24 cellular contexts compared by ENCODE assay signal in genomic region chr7:139965942-139966628, GRCh38.
DNase-seq lines count a peak whose midpoint lies in the region; ATAC-seq, FAIRE-seq and TF ChIP-seq lines count a peak whose summit lies in the region.
"Had no signal": no experiment of that assay in that cellular context is flagged by ENCODE, and none has a peak within 500 bp of the region (broad histone marks: within the 10 kb centered on the region; RNA-seq: fewer than 3 reads in every experiment).

No MANE protein-coding gene starts in this region.

- FAIRE-seq in HepG2 (lab: Jason Lieb, UNC) (no peak), K562 (lab: Jason Lieb, UNC) (no peak), H1 (lab: Jason Lieb, UNC) (no peak)
- FAIRE-seq: A549, D721Med, G401.6, GM12891, GM19239 had no signal

- TF ChIP-seq EP300 in SK-N-SH (IDR thresholded peaks at IDR 0.05; ENCODE audit: borderline replicate concordance in 1 of 2, low read depth in 1 of 2, low read length in 1 of 2) (no peak), HepG2 (IDR thresholded peaks at IDR 0.05; ENCODE audit: low read depth in 2 of 2, low read length in 2 of 2) (no peak), HepG2 (CRISPR knock-in tag; IDR thresholded peaks at IDR 0.05; ENCODE audit: borderline replicate concordance) (no peak), K562 (IDR thresholded peaks at IDR 0.05; ENCODE audit: low read length) (no peak), H1 (IDR thresholded peaks at IDR 0.05; ENCODE audit: borderline replicate concordance in 1 of 2, low read depth in 2 of 2, low read length in 2 of 2) (no peak)

- no peak overlapping the region for H2AFZ ChIP-seq in SK-N-SH (ENCODE audit: low read depth)
- no peak overlapping the region for H2AFZ ChIP-seq in HepG2 (ENCODE audit: low read length)
- H2AFZ ChIP-seq in K562 (ENCODE audit: low read depth, low read length) = no peak overlapping the region
- no peak overlapping the region for H2AFZ ChIP-seq in H1 (ENCODE audit: low read length)

- H2BK20ac ChIP-seq in H1 (ENCODE audit: low read length) = no peak overlapping the region

- no peaks in the 10 kb centered on the region for H3K4me1 Mint-ChIP-seq in endodermal cell
- H3K4me1 Mint-ChIP-seq: B cell had no signal

- no peak overlapping the region for H2BK120ac ChIP-seq in H1 (replicated peaks; ENCODE audit: low read depth, low read length)

- H3K36me3 Mint-ChIP-seq in endodermal cell (ENCODE audit: low read depth) = no peaks in the 10 kb centered on the region
- H3K36me3 Mint-ChIP-seq: CD8-positive, alpha-beta T cell had no signal

- peaks cover 2% of the 10 kb centered on the region for H3K27me3 Mint-ChIP-seq in endodermal cell (ENCODE audit: insufficient read depth)
- H3K27me3 Mint-ChIP-seq: CD4-positive, alpha-beta T cell had no signal

- H3K27ac ChIP-seq in SK-N-SH (ENCODE audit: low read depth in 2 of 2, low read length in 1 of 2) (no peak overlapping the region), HepG2 (ENCODE audit: extremely low read length, insufficient read depth, low read length) (no peak overlapping the region), right lobe of liver (no peak overlapping the region), K562 (ENCODE audit: extremely low read depth, low read depth, low read length) (no peak overlapping the region), H1 (ENCODE audit: low read depth, low read length) (no peak overlapping the region), endodermal cell (ENCODE audit: low read depth, low read length) (no peak overlapping the region)
- H3K27ac ChIP-seq: 22Rv1; A549; BLaER1 treated with 17β-estradiol and CSF1 and Interleukin-3, amounts not matched to agents 10 nM and 100 nM; C4-2B had no signal

- no peak overlapping the region for H2BK15ac ChIP-seq in H1 (ENCODE audit: low read length)

- peak; percentile 40; the same call in 2 of the 3 replicates for ATAC-seq in SK-N-SH treated with all-trans-retinoic acid at 6 μM for 48 hours
- no peak for ATAC-seq in HepG2
- no peak for ATAC-seq in right lobe of liver
- ATAC-seq in K562 = no peak
- no peak for ATAC-seq in HG02610 (IDR thresholded peaks at IDR 0.05; ENCODE audit: unreplicated experiment)
- ATAC-seq: A549; CD8-positive, alpha-beta T cell had no signal

- TF ChIP-seq CTCF in SK-N-SH (IDR thresholded peaks at IDR 0.05) = no peak
- TF ChIP-seq CTCF in HepG2 (CRISPR knock-in tag; IDR thresholded peaks at IDR 0.05) = no peak
- no peak for TF ChIP-seq CTCF in right lobe of liver (IDR thresholded peaks at IDR 0.05)
- TF ChIP-seq CTCF in K562 (IDR thresholded peaks at IDR 0.05 in 2 of 3, conservative IDR thresholded peaks at IDR 0.05 in 1 of 3; ENCODE audit: insufficient read depth in 2 of 3, low read depth in 1 of 3, low read length in 3 of 3) = no peak
- no peak for TF ChIP-seq CTCF in H1 (IDR thresholded peaks at IDR 0.05; ENCODE audit: control extremely low read depth in 1 of 3, insufficient read depth in 1 of 3, low read depth in 1 of 3, low read length in 3 of 3)
- no peak for TF ChIP-seq CTCF in endodermal cell (conservative IDR thresholded peaks at IDR 0.05)

- H3K56ac ChIP-seq in H1 (replicated peaks; ENCODE audit: insufficient read length, low read depth, low read length) = no peak overlapping the region

- H3K36me3 ChIP-seq in SK-N-SH (replicated peaks in 1 of 2; ENCODE audit: control insufficient read depth in 1 of 2, insufficient read depth in 2 of 2, low read length in 1 of 2) (no peaks in the 10 kb centered on the region), HepG2 (replicated peaks in 1 of 2; ENCODE audit: control insufficient read depth in 1 of 2, insufficient read depth in 2 of 2, low read length in 2 of 2) (no peaks in the 10 kb centered on the region), right lobe of liver (no peaks in the 10 kb centered on the region), K562 (ENCODE audit: control insufficient read depth, insufficient read depth, low read length) (peaks cover 19% of the 10 kb centered on the region; the same call in 2 of the 3 replicates), H1 (ENCODE audit: control insufficient read depth in 2 of 4, insufficient read depth in 4 of 4, low read length in 3 of 4) (no peaks in the 10 kb centered on the region), endodermal cell (ENCODE audit: control insufficient read depth, insufficient read depth, low read length) (no peaks in the 10 kb centered on the region)

- TF ChIP-seq POLR2A in HepG2 (IDR thresholded peaks at IDR 0.05; ENCODE audit: insufficient read depth in 1 of 2, low read depth in 2 of 2, low read length in 2 of 2) = no peak
- no peak for TF ChIP-seq POLR2A in right lobe of liver (IDR thresholded peaks at IDR 0.05)
- no peak for TF ChIP-seq POLR2A in K562 (conservative IDR thresholded peaks at IDR 0.05)
- no peak for TF ChIP-seq POLR2A in H1 (IDR thresholded peaks at IDR 0.05; ENCODE audit: control extremely low read depth in 1 of 2, low read depth in 2 of 2, low read length in 2 of 2)

- no peaks in the 10 kb centered on the region for H3K79me2 ChIP-seq in SK-N-SH (ENCODE audit: insufficient read depth)
- no peaks in the 10 kb centered on the region for H3K79me2 ChIP-seq in HepG2 (ENCODE audit: insufficient read depth, low read length)
- H3K79me2 ChIP-seq in K562 (ENCODE audit: control insufficient read depth, insufficient read depth, low read length) = no peaks in the 10 kb centered on the region
- no peaks in the 10 kb centered on the region for H3K79me2 ChIP-seq in H1 (ENCODE audit: control insufficient read depth in 1 of 2, insufficient read depth in 2 of 2, low read length in 2 of 2)

- WGBS in SK-N-SH (ENCODE audit: low lambda C conversion rate) = 57% methylated on average over 4 of the region's 4 CpGs
- 70% methylated on average over 4 of the region's 4 CpGs for WGBS in HepG2 (ENCODE audit: low lambda C conversion rate)
- WGBS in right lobe of liver (ENCODE audit: insufficient coverage, low coverage, low lambda C conversion rate, missing lambda C conversion rate) = 93% methylated on average over 3 of the region's 4 CpGs
- 91% methylated on average over 4 of the region's 4 CpGs for WGBS in K562 (ENCODE audit: insufficient coverage, low coverage, missing lambda C conversion rate)
- 91% methylated on average over 4 of the region's 4 CpGs; no CpG with 5 or more reads in 1 of the 2 experiments for WGBS in H1 (ENCODE audit: extremely low coverage in 1 of 2, insufficient coverage in 1 of 2, insufficient read length in 1 of 2, insufficient replicate concordance in 2 of 2, low coverage in 1 of 2, low lambda C conversion rate in 2 of 2, missing lambda C conversion rate in 1 of 2), 2 experiments
- WGBS in endodermal cell (ENCODE audit: insufficient coverage in 1 of 2, insufficient read length in 1 of 2), 2 experiments = 94 to 96% methylated on average over 4 of the region's 4 CpGs

- H3K27ac Mint-ChIP-seq in endodermal cell = no peak overlapping the region
- H3K27ac Mint-ChIP-seq: B cell; CD4-positive, alpha-beta T cell; CD8-positive, alpha-beta T cell had no signal

- H3K23ac ChIP-seq in H1 (ENCODE audit: insufficient read length) = no peak overlapping the region

- H3K9ac ChIP-seq in SK-N-SH = no peak overlapping the region
- no peak overlapping the region for H3K9ac ChIP-seq in HepG2 (ENCODE audit: insufficient read depth, low read depth, low read length)
- no peak overlapping the region for H3K9ac ChIP-seq in K562 (ENCODE audit: insufficient read depth in 1 of 2, low read depth in 2 of 2, low read length in 2 of 2)
- H3K9ac ChIP-seq in H1 (replicated peaks in 1 of 4; ENCODE audit: extremely low read depth in 1 of 4, low read depth in 3 of 4, low read length in 3 of 4) = no peak overlapping the region
- H3K9ac ChIP-seq in endodermal cell (ENCODE audit: extremely low read depth, low read length, poor library complexity, severe bottlenecking) = no peak overlapping the region
- H3K9ac ChIP-seq: BLaER1 treated with 17β-estradiol and CSF1 and Interleukin-3, amounts not matched to agents 10 nM and 100 nM had no signal

- H3F3A ChIP-seq in SK-N-SH (replicated peaks; ENCODE audit: insufficient read depth) = no peaks in the 10 kb centered on the region

- H4K91ac ChIP-seq in H1 (replicated peaks; ENCODE audit: insufficient read length, low read length) = no peak overlapping the region

- H3K27me3 ChIP-seq in SK-N-SH (ENCODE audit: insufficient read depth) (peaks cover 25% of the 10 kb centered on the region; the same call in 1 of the 2 replicates), HepG2 (ENCODE audit: control insufficient read depth in 1 of 2, insufficient read depth in 2 of 2, low read length in 2 of 2) (peaks cover 0 to 4% of the 10 kb centered on the region in 2 experiments; a peak in 1 of 5 replicates), right lobe of liver (no peaks in the 10 kb centered on the region), K562 (ENCODE audit: control insufficient read depth in 2 of 2, insufficient read depth in 2 of 2, low read length in 2 of 2) (no peaks in the 10 kb centered on the region), H1 (replicated peaks in 1 of 4; ENCODE audit: control insufficient read depth in 3 of 4, extremely low read depth in 1 of 4, insufficient read depth in 3 of 4, low read length in 3 of 4) (no peaks in the 10 kb centered on the region; a peak in 1 of 7 replicates), endodermal cell (ENCODE audit: control insufficient read depth, insufficient read depth, low read length, poor library complexity, severe bottlenecking) (no peaks in the 10 kb centered on the region)
- H3K27me3 ChIP-seq: BLaER1 treated with 17β-estradiol and CSF1 and Interleukin-3, amounts not matched to agents 10 nM and 100 nM had no signal

- H3K4ac ChIP-seq in H1 (replicated peaks; ENCODE audit: insufficient read length, low read depth, low read length) = no peak overlapping the region

- H3K4me2 ChIP-seq in SK-N-SH (no peak overlapping the region), HepG2 (ENCODE audit: low read depth, low read length) (no peak overlapping the region), K562 (ENCODE audit: insufficient read depth, low read length) (no peak overlapping the region), H1 (ENCODE audit: insufficient read depth in 1 of 2, low read depth in 2 of 2, low read length in 2 of 2) (no peak overlapping the region)
- H3K4me2 ChIP-seq: A549; BLaER1 treated with 17β-estradiol and CSF1 and Interleukin-3, amounts not matched to agents 10 nM and 100 nM had no signal

- no peak overlapping the region for H2AK5ac ChIP-seq in H1 (ENCODE audit: low read depth, low read length)

- no peak overlapping the region for H3K18ac ChIP-seq in H1 (ENCODE audit: extremely low read depth, low read length)

- no peak overlapping the region for H3K4me3 ChIP-seq in SK-N-SH (ENCODE audit: low read depth in 2 of 2, low read length in 1 of 2)
- H3K4me3 ChIP-seq in HepG2 (replicated peaks in 1 of 3; ENCODE audit: insufficient read depth in 1 of 3, low read depth in 2 of 3, low read length in 3 of 3) = no peak overlapping the region
- no peak overlapping the region for H3K4me3 ChIP-seq in right lobe of liver
- no peak overlapping the region for H3K4me3 ChIP-seq in K562
- no peak overlapping the region for H3K4me3 ChIP-seq in H1 (ENCODE audit: extremely low read depth in 1 of 4, insufficient read depth in 2 of 4, low read depth in 3 of 4, low read length in 4 of 4)
- no peak overlapping the region for H3K4me3 ChIP-seq in endodermal cell (ENCODE audit: low read length)
- H3K4me3 ChIP-seq: A549; BLaER1 treated with 17β-estradiol and CSF1 and Interleukin-3, amounts not matched to agents 10 nM and 100 nM had no signal

- in situ Hi-C loops in HepG2 (cut with HindIII; ENCODE audit: extremely low pct_ligation_motif_present, low pct_unique_long_range_greater_than_20kb) (no loop called here), K562 (cut with MboI) (no loop called here)

- no peaks in the 10 kb centered on the region for H4K20me1 ChIP-seq in SK-N-SH (ENCODE audit: insufficient read depth)
- no peaks in the 10 kb centered on the region for H4K20me1 ChIP-seq in HepG2 (ENCODE audit: insufficient read depth, low read length)
- H4K20me1 ChIP-seq in K562 (replicated peaks; ENCODE audit: control insufficient read depth, insufficient read depth, low read length) = no peaks in the 10 kb centered on the region
- H4K20me1 ChIP-seq in H1 (replicated peaks in 1 of 2; ENCODE audit: control insufficient read depth in 1 of 2, insufficient read depth in 2 of 2, low read length in 2 of 2) = no peaks in the 10 kb centered on the region

- no peak overlapping the region for H2BK5ac ChIP-seq in H1 (ENCODE audit: low read depth, low read length)

- no peaks in the 10 kb centered on the region for H3K23me2 ChIP-seq in H1 (ENCODE audit: low read depth, low read length)

- BruUV-seq in HepG2 (replicated peaks; lab: Mats Ljungman, UMichigan) (no TSS peak), K562 (replicated peaks; lab: Mats Ljungman, UMichigan) (no TSS peak)

- POLR2A ChIA-PET in SK-N-SH (lab: Yijun Ruan, JAX) (no interaction called here), HepG2 (lab: Yijun Ruan, JAX) (no interaction called here), K562 (lab: Yijun Ruan, JAX) (interaction anchor here (0.6 to 8.4 kb wide), 6 partner anchors 9 to 27 kb away, joined by 3 to 76 read pairs (median 4); no protein-coding TSS in a partner anchor), H1 (lab: Charles Lee; ENCODE audit: partially characterized antibody) (interaction anchor here (0.6 kb wide), 1 partner anchor 208 kb away, joined by 3 read pairs; no protein-coding TSS in a partner anchor)

- no peaks in the 10 kb centered on the region for H3K9me2 ChIP-seq in SK-N-SH

- H3K79me1 ChIP-seq in H1 (ENCODE audit: low read depth, low read length) = no peaks in the 10 kb centered on the region

- no peaks in the 10 kb centered on the region for H3K9me3 ChIP-seq in SK-N-SH
- H3K9me3 ChIP-seq in HepG2 (ENCODE audit: low read length) = no peaks in the 10 kb centered on the region
- H3K9me3 ChIP-seq in right lobe of liver = no peaks in the 10 kb centered on the region
- H3K9me3 ChIP-seq in K562 (replicated peaks; ENCODE audit: control insufficient read depth, insufficient read depth, low read depth, low read length) = no peaks in the 10 kb centered on the region
- H3K9me3 ChIP-seq in H1 (ENCODE audit: insufficient read depth in 2 of 2, low read depth in 1 of 2, low read length in 1 of 2) = no peaks in the 10 kb centered on the region
- no peaks in the 10 kb centered on the region for H3K9me3 ChIP-seq in endodermal cell (ENCODE audit: control insufficient read depth, low read length)
- H3K9me3 ChIP-seq: A549; BLaER1 treated with 17β-estradiol and CSF1 and Interleukin-3, amounts not matched to agents 10 nM and 100 nM; Caco-2 had no signal

- H4K8ac ChIP-seq in H1 (ENCODE audit: extremely low read depth, insufficient read depth, low read length) = no peak overlapping the region

- H2BK12ac ChIP-seq in H1 (ENCODE audit: low read depth, low read length) = no peak overlapping the region

- H3K9me1 ChIP-seq in K562 (ENCODE audit: control insufficient read depth, insufficient read depth, low read length) = no peaks in the 10 kb centered on the region

- intact Hi-C loops in HepG2 (cut with micrococcal nuclease; ENCODE audit: unreplicated experiment) (no loop called here), right lobe of liver (cut with DNase I) (no loop called here), K562 (cut with micrococcal nuclease) (no loop called here)

- H3K4me3 Mint-ChIP-seq in endodermal cell = no peak overlapping the region
- H3K4me3 Mint-ChIP-seq: B cell; CD4-positive, alpha-beta T cell; CD8-positive, alpha-beta T cell had no signal

- DNase-seq in SK-N-SH (no peak), HepG2 (ENCODE audit: low spot score) (no peak), right lobe of liver (no peak), K562 (ENCODE audit: extremely low read depth in 1 of 4, low spot score in 3 of 4) (no peak), H1 (ENCODE audit: low read depth in 1 of 2, low spot score in 2 of 2) (no peak), endodermal cell (no peak)
- DNase-seq: AML-193; Caco-2; Calu3; CD4-positive, alpha-beta T cell; CD8-positive, alpha-beta T cell; DMS79 treated with DMSO at 0.1 percent for 48 hours; GF-D8 had no signal

- TF ChIP-seq RAD21 in SK-N-SH (IDR thresholded peaks at IDR 0.05; ENCODE audit: low read length) = no peak
- no peak for TF ChIP-seq RAD21 in HepG2 (CRISPR knock-in tag; IDR thresholded peaks at IDR 0.05)
- no peak for TF ChIP-seq RAD21 in K562 (CRISPR knock-in tag; conservative IDR thresholded peaks at IDR 0.05 in 1 of 2, IDR thresholded peaks at IDR 0.05 in 1 of 2)
- TF ChIP-seq RAD21 in H1 (IDR thresholded peaks at IDR 0.05 in 1 of 2, conservative IDR thresholded peaks at IDR 0.05 in 1 of 2; ENCODE audit: low read depth in 2 of 2, low read length in 2 of 2) = no peak

- H3K4me1 ChIP-seq in SK-N-SH (ENCODE audit: control insufficient read depth in 1 of 2, insufficient read depth in 2 of 2, low read depth in 1 of 2, low read length in 1 of 2) (no peaks in the 10 kb centered on the region), HepG2 (ENCODE audit: insufficient read depth, low read length) (no peaks in the 10 kb centered on the region), right lobe of liver (no peaks in the 10 kb centered on the region), K562 (replicated peaks in 1 of 2; ENCODE audit: control insufficient read depth in 2 of 2, insufficient read depth in 2 of 2, low read length in 2 of 2) (peaks cover 0 to 3% of the 10 kb centered on the region in 2 experiments; a peak in 2 of 5 replicates), H1 (replicated peaks in 1 of 4; ENCODE audit: control insufficient read depth in 3 of 4, insufficient read depth in 4 of 4, low read length in 3 of 4) (peaks cover 0 to 4% (median 1%) of the 10 kb centered on the region in 4 experiments; a peak in 3 of 7 replicates), endodermal cell (ENCODE audit: control insufficient read depth, insufficient read depth, low read length) (no peaks in the 10 kb centered on the region)
- H3K4me1 ChIP-seq: A549; BLaER1 treated with 17β-estradiol and CSF1 and Interleukin-3, amounts not matched to agents 10 nM and 100 nM; Caco-2 had no signal

- no peak overlapping the region for H4K5ac ChIP-seq in H1 (ENCODE audit: insufficient read length, low read depth, low read length)

- CTCF ChIA-PET in SK-N-SH (lab: Yijun Ruan, JAX) = interaction anchor here (0.5 to 1.3 kb wide), 5 partner anchors 8 to 349 kb away, joined by 3 to 6 read pairs (median 4); no protein-coding TSS in a partner anchor
- CTCF ChIA-PET in HepG2 (lab: Yijun Ruan, JAX; ENCODE audit: low intra/inter-chr PET ratio, low total read pairs) = no interaction called here
- CTCF ChIA-PET in K562 (lab: Yijun Ruan, JAX; ENCODE audit: low intra/inter-chr PET ratio) = no interaction called here
- CTCF ChIA-PET in H1 (lab: Charles Lee; ENCODE audit: partially characterized antibody) = interaction anchor here (0.8 to 1.8 kb wide), 6 partner anchors 11 to 347 kb away, joined by 3 to 7 read pairs (median 4); no protein-coding TSS in a partner anchor

- no peak overlapping the region for H3K14ac ChIP-seq in H1 (ENCODE audit: insufficient read length)

- H3K9me3 Mint-ChIP-seq in endodermal cell = no peaks in the 10 kb centered on the region
- H3K9me3 Mint-ChIP-seq: CD4-positive, alpha-beta T cell; CD8-positive, alpha-beta T cell had no signal

Comparison
In these comparisons a context has a peak if more than half of its experiments do, and no peak if none do; other contexts are left out.
1. CTCF ChIA-PET loops: an anchor here in SK-N-SH (0.5 to 1.3 kb wide) and H1 (0.8 to 1.8 kb wide); none called in HepG2 and K562.
2. POLR2A ChIA-PET loops: an anchor here in K562 (0.6 to 8.4 kb wide) and H1 (0.6 kb wide); none called in SK-N-SH and HepG2.